2 cellular contexts compared by ENCODE assay signal in the genomic region with DNA sequence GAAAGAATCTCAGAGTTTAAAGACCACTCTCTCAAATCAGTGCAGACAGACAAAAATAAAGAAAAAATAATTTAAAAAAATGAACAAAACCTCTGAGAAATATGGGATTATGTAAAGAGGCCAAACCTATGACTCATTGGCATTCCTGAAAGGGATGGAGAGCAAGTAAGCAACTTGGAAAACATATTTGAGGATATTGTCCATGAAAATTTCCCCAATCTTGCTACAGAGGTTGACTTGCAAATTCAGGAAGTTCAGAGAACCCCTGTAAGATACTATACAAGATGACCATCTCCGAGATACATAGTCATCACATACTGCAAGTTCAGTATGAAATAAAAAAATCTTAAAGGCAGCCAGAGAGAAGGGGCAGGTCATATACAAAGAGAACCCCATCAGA.
TF ChIP-seq lines count a peak whose summit lies in the region.

No MANE protein-coding gene starts in this region.

TF ChIP-seq in A549, 52 proteins besides CTCF, POLR2A, EP300 and RAD21:
- TF ChIP-seq, protein P1, sequence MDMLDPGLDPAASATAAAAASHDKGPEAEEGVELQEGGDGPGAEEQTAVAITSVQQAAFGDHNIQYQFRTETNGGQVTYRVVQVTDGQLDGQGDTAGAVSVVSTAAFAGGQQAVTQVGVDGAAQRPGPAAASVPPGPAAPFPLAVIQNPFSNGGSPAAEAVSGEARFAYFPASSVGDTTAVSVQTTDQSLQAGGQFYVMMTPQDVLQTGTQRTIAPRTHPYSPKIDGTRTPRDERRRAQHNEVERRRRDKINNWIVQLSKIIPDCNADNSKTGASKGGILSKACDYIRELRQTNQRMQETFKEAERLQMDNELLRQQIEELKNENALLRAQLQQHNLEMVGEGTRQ (IDR thresholded peaks at IDR 0.05) = no peak
- TF ChIP-seq FOSL2 (IDR thresholded peaks at IDR 0.05) (peak; percentile 49; the same call in 1 of the 2 replicates), FOSL2 (CRISPR knock-in tag; IDR thresholded peaks at IDR 0.05) (peak; percentile 73), CEBPB (IDR thresholded peaks at IDR 0.05) (peak in 1 of 2 experiments; percentile 24; a peak in 1 of 4 replicates)

TF ChIP-seq in IMR-90, 13 proteins besides CTCF, POLR2A, EP300 and RAD21:
- TF ChIP-seq NFE2L2 (IDR thresholded peaks at IDR 0.05; ENCODE audit: low read depth, low read length) = no peak
- TF ChIP-seq RCOR1 (IDR thresholded peaks at IDR 0.05; ENCODE audit: insufficient replicate concordance, low read length) = no peak
- no peak for TF ChIP-seq CHD1 (IDR thresholded peaks at IDR 0.05; ENCODE audit: low read depth, low read length)
- no peak for TF ChIP-seq MAFK (IDR thresholded peaks at IDR 0.05; ENCODE audit: low read depth, low read length)
- no peak for TF ChIP-seq MAZ (IDR thresholded peaks at IDR 0.05; ENCODE audit: borderline replicate concordance, low read depth, low read length)
- no peak for TF ChIP-seq RFX5 (IDR thresholded peaks at IDR 0.05; ENCODE audit: low read depth, low read length)
- TF ChIP-seq, protein P1 (IDR thresholded peaks at IDR 0.05; ENCODE audit: low read depth, low read length) = no peak
- TF ChIP-seq, protein P2, sequence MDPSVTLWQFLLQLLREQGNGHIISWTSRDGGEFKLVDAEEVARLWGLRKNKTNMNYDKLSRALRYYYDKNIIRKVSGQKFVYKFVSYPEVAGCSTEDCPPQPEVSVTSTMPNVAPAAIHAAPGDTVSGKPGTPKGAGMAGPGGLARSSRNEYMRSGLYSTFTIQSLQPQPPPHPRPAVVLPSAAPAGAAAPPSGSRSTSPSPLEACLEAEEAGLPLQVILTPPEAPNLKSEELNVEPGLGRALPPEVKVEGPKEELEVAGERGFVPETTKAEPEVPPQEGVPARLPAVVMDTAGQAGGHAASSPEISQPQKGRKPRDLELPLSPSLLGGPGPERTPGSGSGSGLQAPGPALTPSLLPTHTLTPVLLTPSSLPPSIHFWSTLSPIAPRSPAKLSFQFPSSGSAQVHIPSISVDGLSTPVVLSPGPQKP (IDR thresholded peaks at IDR 0.05; ENCODE audit: borderline replicate concordance, low read depth, low read length) = no peak
- TF ChIP-seq MXI1 (IDR thresholded peaks at IDR 0.05; ENCODE audit: borderline replicate concordance, low read depth, low read length) = no peak
- no peak for TF ChIP-seq CEBPB (IDR thresholded peaks at IDR 0.05; ENCODE audit: low read depth, low read length)
- no peak for TF ChIP-seq FOS (IDR thresholded peaks at IDR 0.05; ENCODE audit: low read depth, low read length)
- no peak for TF ChIP-seq SMC3 (IDR thresholded peaks at IDR 0.05; ENCODE audit: low read depth, low read length)
- TF ChIP-seq BHLHE40 (IDR thresholded peaks at IDR 0.05; ENCODE audit: low read depth, low read length) = no peak
